Comparison of ENCODE assay signal across 18 cellular contexts in genomic region chr16:72468582-72468981, GRCh38.
"Had no signal": no experiment of that assay in that cellular context is flagged by ENCODE, and none has a peak within 500 bp of the region (broad histone marks: within the 10 kb centered on the region; RNA-seq: fewer than 3 reads in every experiment).

No MANE protein-coding gene starts in this region.

- H3K4me3 ChIP-seq: stomach, thoracic aorta had no signal

- H3K27ac ChIP-seq: stomach, thoracic aorta had no signal

- ATAC-seq: activated CD4-positive, CD25-positive, alpha-beta regulatory T cell treated with anti-CD3 and anti-CD28 coated beads, Interleukin-2, amount 50 U/mL, for 24 hours; left lobe of liver; natural killer cell had no signal

- FAIRE-seq: islet of Langerhans had no signal

- H3K27me3 ChIP-seq: stomach had no signal

- H3K4me1 ChIP-seq: stomach had no signal

- H3K36me3 ChIP-seq: stomach, thoracic aorta had no signal

- DNase-seq: activated gamma-delta T cell; activated naive CD8-positive, alpha-beta T cell treated with anti-CD3 and anti-CD28 coated beads for 36 hours; activated T-cell treated with anti-CD3 and anti-CD28 coated beads, Interleukin-2, amount 50 U/mL, for 1 hour; anterior cingulate cortex; cortex of kidney; endodermal cell; foreskin melanocyte; head of caudate nucleus; mammary epithelial cell; natural killer cell; occipital lobe; stimulated activated CD4-positive, alpha-beta T cell treated with anti-CD3 and anti-CD28 coated beads, Interleukin-15, amount 100 ng/mL, for 24 hours; stimulated activated CD4-positive, alpha-beta T cell treated with anti-CD3 and anti-CD28 coated beads, Interleukin-4, amount 100 ng/mL, for 4 hours; stomach had no signal

- H3K9me3 ChIP-seq: stomach, thoracic aorta had no signal
